Comparison of ENCODE assay signal across 18 cellular contexts in genomic region chr7:93194368-93194767, GRCh38. TPM values are rescaled to one million over a fixed set of nuclear protein-coding genes. Genes with fewer than 3 reads are reported as not detected.
DNase-seq lines count a peak whose midpoint lies in the region; ATAC-seq, FAIRE-seq and TF ChIP-seq lines count a peak whose summit lies in the region.
"Had no signal": no experiment of that assay in that cellular context is flagged by ENCODE, and none has a peak within 500 bp of the region (broad histone marks: within the 10 kb centered on the region; RNA-seq: fewer than 3 reads in every experiment).

No MANE protein-coding gene starts in this region.

- no peaks in the 10 kb centered on the region for H3K36me3 Mint-ChIP-seq in astrocyte (ENCODE audit: low read depth, unreplicated experiment)

- H3K4me1 ChIP-seq in IMR-90 (ENCODE audit: control insufficient read depth, insufficient read depth, low read length) (no peaks in the 10 kb centered on the region), astrocyte (ENCODE audit: insufficient read depth, low read length) (no peaks in the 10 kb centered on the region), hepatocyte (ENCODE audit: insufficient read depth) (no peaks in the 10 kb centered on the region)
- H3K4me1 ChIP-seq: BE2C had no signal

- 0 out of 2 replicates have a peak overlapping the region, but pooled peaks have one; percentile 20 for H3K4me2 ChIP-seq in IMR-90 (ENCODE audit: low read depth, low read length)
- H3K4me2 ChIP-seq in astrocyte (ENCODE audit: low read length) = no peak overlapping the region
- H3K4me2 ChIP-seq in hepatocyte = no peak overlapping the region

- no TSS peak for BruUV-seq in IMR-90 (replicated peaks; lab: Mats Ljungman, UMichigan)

- H4K91ac ChIP-seq in IMR-90 (ENCODE audit: insufficient read depth, low read depth, low read length) = no peak overlapping the region

- POLR2A ChIA-PET in IMR-90 (lab: Charles Lee; ENCODE audit: unreplicated experiment) = no interaction called here

- H3K9me1 ChIP-seq in IMR-90 (ENCODE audit: insufficient read depth, low read length) = no peaks in the 10 kb centered on the region

- H3K56ac ChIP-seq in IMR-90 (ENCODE audit: extremely low read depth, insufficient read depth, low read length) = no peak overlapping the region

- TF ChIP-seq CTCF in IMR-90 (conservative IDR thresholded peaks at IDR 0.05; ENCODE audit: low read depth, low read length) (no peak), astrocyte (IDR thresholded peaks at IDR 0.05; ENCODE audit: insufficient read depth, low read depth, low read length) (no peak), hepatocyte (IDR thresholded peaks at IDR 0.05; ENCODE audit: poor library complexity) (no peak), omental fat pad (IDR thresholded peaks at IDR 0.05) (no peak)

- no peak overlapping the region for H3K27ac Mint-ChIP-seq in astrocyte (ENCODE audit: unreplicated experiment)
- H3K27ac Mint-ChIP-seq: activated T-helper 1 cell treated with anti-CD3 and anti-CD28 coated beads, Interleukin-12 subunit alpha, Interleukin-12 subunit beta, Interleukin-2, Interleukin-4 antibody, amounts not matched to agents 30 ng/mL and 10 ng/mL and 1 ng/mL, durations not matched to agents 14 hours and 24 hours and 36 hours had no signal

- H4K20me1 ChIP-seq in IMR-90 (ENCODE audit: insufficient read depth, low read length) (no peaks in the 10 kb centered on the region), astrocyte (ENCODE audit: insufficient read depth, low read length) (no peaks in the 10 kb centered on the region), hepatocyte (ENCODE audit: insufficient read depth, poor library complexity, severe bottlenecking) (no peaks in the 10 kb centered on the region)

- H2BK15ac ChIP-seq in IMR-90 (ENCODE audit: low read depth, low read length) = no peak overlapping the region

- CTCF ChIA-PET in IMR-90 (lab: Yijun Ruan, JAX) = interaction anchor here (1.0 to 1.1 kb wide), 2 partner anchors 10 kb away, joined by 3 read pairs; no protein-coding TSS in a partner anchor

- no peak overlapping the region for H3K4ac ChIP-seq in IMR-90 (ENCODE audit: low read depth, low read length)

- peak; percentile 20 for DNase-seq in AG20443 (ENCODE audit: low spot score)
- peak; percentile 86 for DNase-seq in IMR-90
- peak; percentile 2 for DNase-seq in astrocyte (ENCODE audit: low read depth)
- peak; percentile 12 for DNase-seq in hepatocyte (ENCODE audit: low spot score)
- no peak for DNase-seq in NCI-H146 (lab: John Stamatoyannopoulos, UW)
- no peak for DNase-seq in omental fat pad (ENCODE audit: low spot score)
- DNase-seq in CD1c-positive myeloid dendritic cell (ENCODE audit: extremely low spot score) = no peak
- DNase-seq: activated CD4-positive, alpha-beta T cell treated with anti-CD3 and anti-CD28 coated beads, Interleukin-2, amount 50 U/mL, for 1 hour; BE2C; DMS79; dorsolateral prefrontal cortex; NCI-H1105 treated with DMSO at 0.1 percent for 48 hours; NCI-H510A; stimulated activated CD4-positive, alpha-beta T cell treated with anti-CD3 and anti-CD28 coated beads, Interleukin-15, amount 100 ng/mL, for 24 hours; T-helper 9 cell had no signal

- H3K9me3 Mint-ChIP-seq in astrocyte (ENCODE audit: unreplicated experiment) = no peaks in the 10 kb centered on the region
- H3K9me3 Mint-ChIP-seq: activated T-helper 1 cell treated with anti-CD3 and anti-CD28 coated beads, Interleukin-12 subunit alpha, Interleukin-12 subunit beta, Interleukin-2, Interleukin-4 antibody, amounts not matched to agents 30 ng/mL and 10 ng/mL and 1 ng/mL, durations not matched to agents 14 hours and 24 hours and 36 hours had no signal

- peak; percentile 99 for ATAC-seq in IMR-90 (ENCODE audit: low read depth)
- no peak for ATAC-seq in HG02938 (IDR thresholded peaks at IDR 0.05; ENCODE audit: unreplicated experiment)
- no peak for ATAC-seq in omental fat pad (ENCODE audit: low FRiP score)

- no peaks in the 10 kb centered on the region for H3K9me2 ChIP-seq in hepatocyte (replicated peaks; ENCODE audit: insufficient read depth)

- H3K14ac ChIP-seq in IMR-90 (replicated peaks; ENCODE audit: low read depth, low read length) = no peak overlapping the region

- H2AK9ac ChIP-seq in IMR-90 (replicated peaks; ENCODE audit: low read depth, low read length, poor library complexity) = no peak overlapping the region

- H3K27me3 ChIP-seq in IMR-90 (ENCODE audit: control insufficient read depth, insufficient read depth, low read length) (peaks cover 9% of the 10 kb centered on the region), astrocyte (ENCODE audit: insufficient read depth, low read length) (peaks cover 9% of the 10 kb centered on the region), hepatocyte (no peaks in the 10 kb centered on the region)

- intact Hi-C loops in IMR-90 (cut with micrococcal nuclease) = no loop called here

- in situ Hi-C loops in IMR-90 (cut with MboI; ENCODE audit: low sequenced_read_pairs) = no loop called here

- H4K5ac ChIP-seq in IMR-90 (ENCODE audit: low read depth, low read length) = no peak overlapping the region

- no peak for TF ChIP-seq RAD21 in IMR-90 (IDR thresholded peaks at IDR 0.05; ENCODE audit: low read length)

- H3K4me3 Mint-ChIP-seq in astrocyte (ENCODE audit: unreplicated experiment) = no peak overlapping the region
- H3K4me3 Mint-ChIP-seq: activated T-helper 1 cell treated with anti-CD3 and anti-CD28 coated beads, Interleukin-12 subunit alpha, Interleukin-12 subunit beta, Interleukin-2, Interleukin-4 antibody, amounts not matched to agents 30 ng/mL and 10 ng/mL and 1 ng/mL, durations not matched to agents 14 hours and 24 hours and 36 hours had no signal

- no peaks in the 10 kb centered on the region for H3K4me1 Mint-ChIP-seq in astrocyte (ENCODE audit: low read depth, unreplicated experiment)

- peak; percentile 47 for FAIRE-seq in astrocyte (lab: Jason Lieb, UNC)
- FAIRE-seq: GM12892 had no signal

- no peak for TF ChIP-seq POLR2A in IMR-90 (IDR thresholded peaks at IDR 0.05; ENCODE audit: low read depth, low read length)

- H2BK120ac ChIP-seq in IMR-90 (ENCODE audit: low read depth, low read length) = no peak overlapping the region

- H2BK5ac ChIP-seq in IMR-90 (ENCODE audit: low read depth, low read length, poor library complexity, severe bottlenecking) = no peak overlapping the region

- H3K79me1 ChIP-seq in IMR-90 (ENCODE audit: low read depth in 1 of 2, low read length in 2 of 2) = no peaks in the 10 kb centered on the region

- H2BK20ac ChIP-seq in IMR-90 (ENCODE audit: low read depth, low read length) = no peak overlapping the region

- H3K9ac ChIP-seq in IMR-90 (ENCODE audit: low read depth, low read length) (no peak overlapping the region), astrocyte (ENCODE audit: low read length) (no peak overlapping the region)

- no peak overlapping the region for H3K23ac ChIP-seq in IMR-90 (ENCODE audit: low read depth, low read length)

- H3K36me3 ChIP-seq in IMR-90 (ENCODE audit: control insufficient read depth, insufficient read depth, low read length) (no peaks in the 10 kb centered on the region), astrocyte (ENCODE audit: insufficient read depth, low read length) (no peaks in the 10 kb centered on the region), hepatocyte (replicated peaks; ENCODE audit: insufficient read depth, low read depth) (no peaks in the 10 kb centered on the region)
- H3K36me3 ChIP-seq: BE2C had no signal

- H3K27ac ChIP-seq in IMR-90 (ENCODE audit: insufficient read depth, low read length) (no peak overlapping the region), astrocyte (ENCODE audit: low read depth, low read length) (no peak overlapping the region), hepatocyte (peak overlapping the region; percentile 45)
- H3K27ac ChIP-seq: dorsolateral prefrontal cortex had no signal

- H3K79me2 ChIP-seq in astrocyte (ENCODE audit: insufficient read depth, low read length) = no peaks in the 10 kb centered on the region
- H3K79me2 ChIP-seq in hepatocyte = no peaks in the 10 kb centered on the region

- H3K27me3 Mint-ChIP-seq in astrocyte (ENCODE audit: low read depth, unreplicated experiment) = peaks cover 20% of the 10 kb centered on the region

- dilution Hi-C loops in IMR-90 (cut with HindIII; ENCODE audit: low sequenced_read_pairs, unreplicated experiment) = no loop called here

- H2AK5ac ChIP-seq in IMR-90 (ENCODE audit: low read depth, low read length) = no peak overlapping the region

- H4K8ac ChIP-seq in IMR-90 (ENCODE audit: low read depth in 2 of 2, low read length in 2 of 2) = no peak overlapping the region

- no CpG with 5 or more reads among the region's 3 CpGs for WGBS in IMR-90 (ENCODE audit: extremely low coverage in 2 of 2, insufficient read length in 1 of 2), 2 experiments
- WGBS in hepatocyte (ENCODE audit: low lambda C conversion rate, missing lambda C conversion rate) = 55% methylated on average over 3 of the region's 3 CpGs

- no peak overlapping the region for H2AFZ ChIP-seq in IMR-90 (replicated peaks; ENCODE audit: low read length, poor library complexity)
- H2AFZ ChIP-seq in astrocyte (ENCODE audit: low read depth, low read length) = no peak overlapping the region
- H2AFZ ChIP-seq in hepatocyte = no peak overlapping the region

- H3K9me3 ChIP-seq in IMR-90 (ENCODE audit: control insufficient read depth, insufficient read depth, low read length) (no peaks in the 10 kb centered on the region), astrocyte (ENCODE audit: insufficient read depth, low read depth, low read length) (no peaks in the 10 kb centered on the region), hepatocyte (ENCODE audit: low read depth) (no peaks in the 10 kb centered on the region)
- H3K9me3 ChIP-seq: BE2C had no signal

- H3K18ac ChIP-seq in IMR-90 (ENCODE audit: low read depth, low read length) = no peak overlapping the region

- H3K4me3 ChIP-seq in IMR-90 (ENCODE audit: insufficient read depth, low read depth, low read length) (no peak overlapping the region), astrocyte (ENCODE audit: insufficient read depth, low read depth, low read length) (no peak overlapping the region), hepatocyte (no peak overlapping the region)
- H3K4me3 ChIP-seq: dorsolateral prefrontal cortex had no signal

RNA-seq across cellular contexts. Expression of gene HEPACAM2, which starts 31.9 kb away (rescaled TPM):
- total RNA-seq in IMR-90 (2012; rRNA removed) (under 0.01 and 0.28 TPM in 2 replicates), astrocyte (not detected in 2 replicates), hepatocyte (15.7 and 19.8 TPM in 2 replicates), omental fat pad (not detected)
- polyA plus RNA-seq in IMR-90 (2012; rRNA removed) (0.05 TPM in 1 of 2 replicates, not detected in the other), hepatocyte (14.0 and 15.0 TPM in 2 replicates)
- not detected in 2 replicates for polyA plus RNA-seq in IMR-90 (2012; cell fraction: cytosol; rRNA removed)
- not detected in 2 replicates for polyA plus RNA-seq in IMR-90 (2012; cell fraction: nucleus; rRNA removed; ENCODE audit: low replicate concordance)
- total RNA-seq: activated T-helper 1 cell treated with anti-CD3 and anti-CD28 coated beads, Interleukin-12 subunit alpha, Interleukin-12 subunit beta, Interleukin-2, Interleukin-4 antibody, amounts not matched to agents 30 ng/mL and 10 ng/mL and 1 ng/mL, durations not matched to agents 14 hours and 24 hours and 36 hours had no signal

RNA-seq across cellular contexts. Expression of gene VPS50, which starts 37.8 kb away (rescaled TPM):
- total RNA-seq in IMR-90 (2012; rRNA removed) = 22.0 and 26.7 TPM in 2 replicates
- polyA plus RNA-seq in IMR-90 (2012; rRNA removed) = 6.2 and 7.1 TPM in 2 replicates
- 1.9 and 8.0 TPM in 2 replicates for polyA plus RNA-seq in IMR-90 (2012; cell fraction: cytosol; rRNA removed)
- polyA plus RNA-seq in IMR-90 (2012; cell fraction: nucleus; rRNA removed; ENCODE audit: low replicate concordance) = 1.7 and 16.4 TPM in 2 replicates
- total RNA-seq in astrocyte = 19.0 and 19.8 TPM in 2 replicates
- total RNA-seq in hepatocyte = 32.5 and 32.7 TPM in 2 replicates
- polyA plus RNA-seq in hepatocyte = 10.4 and 10.5 TPM in 2 replicates
- 10 to 100 TPM; 11.3 to 33.7 (median 14.2) TPM for total RNA-seq in omental fat pad

RNA-seq across cellular contexts. Expression of gene SAMD9L, which starts 46.2 kb away (rescaled TPM):
- total RNA-seq in IMR-90 (2012; rRNA removed) = 4.1 and 6.4 TPM in 2 replicates
- 1.2 and 1.9 TPM in 2 replicates for polyA plus RNA-seq in IMR-90 (2012; rRNA removed)
- polyA plus RNA-seq in IMR-90 (2012; cell fraction: cytosol; rRNA removed) = 0.10 and 0.27 TPM in 2 replicates
- 0.36 and 4.8 TPM in 2 replicates for polyA plus RNA-seq in IMR-90 (2012; cell fraction: nucleus; rRNA removed; ENCODE audit: low replicate concordance)
- 45.2 and 55.6 TPM in 2 replicates for total RNA-seq in astrocyte
- total RNA-seq in hepatocyte = 1.5 and 4.5 TPM in 2 replicates
- polyA plus RNA-seq in hepatocyte = 1.5 and 3.4 TPM in 2 replicates
- 10 to 100 TPM; 10.2 to 53.3 (median 14.5) TPM for total RNA-seq in omental fat pad

Comparison
In these comparisons a context has a peak if more than half of its experiments do, and no peak if none do; other contexts are left out.
1. DNase-seq: peak in AG20443 (single experiment), IMR-90 (single experiment), astrocyte (single experiment) and hepatocyte (single experiment); none in NCI-H146 (single experiment), omental fat pad (single experiment) and CD1c-positive myeloid dendritic cell (single experiment).
2. RNA of gene HEPACAM2, which starts 31.9 kb away (total RNA-seq): 15.7 to 19.8 TPM in hepatocyte; not detected in astrocyte, under 0.01 to 0.28 TPM in IMR-90 and not detected in omental fat pad; every median in the first group is over 10 times any median in the second.